1 cellular context compared by ENCODE assay signal in genomic region chr13:57635541-57635940, GRCh38.
TF ChIP-seq lines count a peak whose summit lies in the region.

No MANE protein-coding gene starts in this region.

TF ChIP-seq in endothelial cell of umbilical vein, 7 proteins besides CTCF, POLR2A, EP300 and RAD21 (continued from another document):
- TF ChIP-seq, protein P1, sequence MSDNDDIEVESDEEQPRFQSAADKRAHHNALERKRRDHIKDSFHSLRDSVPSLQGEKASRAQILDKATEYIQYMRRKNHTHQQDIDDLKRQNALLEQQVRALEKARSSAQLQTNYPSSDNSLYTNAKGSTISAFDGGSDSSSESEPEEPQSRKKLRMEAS (IDR thresholded peaks at IDR 0.05; ENCODE audit: insufficient read depth, insufficient read length), result no peak
- TF ChIP-seq GATA2 (IDR thresholded peaks at IDR 0.05; ENCODE audit: insufficient read depth, insufficient read length, low read depth, low read length) (no peak), EZH2 (IDR thresholded peaks at IDR 0.05; ENCODE audit: borderline replicate concordance, low read depth, low read length, severe bottlenecking) (no peak), MYC (IDR thresholded peaks at IDR 0.05; ENCODE audit: low read depth, low read length) (no peak), JUN (IDR thresholded peaks at IDR 0.05; ENCODE audit: borderline replicate concordance, insufficient read depth, insufficient read length, low read depth) (no peak)
